22 cellular contexts compared by ENCODE assay signal in the genomic region with DNA sequence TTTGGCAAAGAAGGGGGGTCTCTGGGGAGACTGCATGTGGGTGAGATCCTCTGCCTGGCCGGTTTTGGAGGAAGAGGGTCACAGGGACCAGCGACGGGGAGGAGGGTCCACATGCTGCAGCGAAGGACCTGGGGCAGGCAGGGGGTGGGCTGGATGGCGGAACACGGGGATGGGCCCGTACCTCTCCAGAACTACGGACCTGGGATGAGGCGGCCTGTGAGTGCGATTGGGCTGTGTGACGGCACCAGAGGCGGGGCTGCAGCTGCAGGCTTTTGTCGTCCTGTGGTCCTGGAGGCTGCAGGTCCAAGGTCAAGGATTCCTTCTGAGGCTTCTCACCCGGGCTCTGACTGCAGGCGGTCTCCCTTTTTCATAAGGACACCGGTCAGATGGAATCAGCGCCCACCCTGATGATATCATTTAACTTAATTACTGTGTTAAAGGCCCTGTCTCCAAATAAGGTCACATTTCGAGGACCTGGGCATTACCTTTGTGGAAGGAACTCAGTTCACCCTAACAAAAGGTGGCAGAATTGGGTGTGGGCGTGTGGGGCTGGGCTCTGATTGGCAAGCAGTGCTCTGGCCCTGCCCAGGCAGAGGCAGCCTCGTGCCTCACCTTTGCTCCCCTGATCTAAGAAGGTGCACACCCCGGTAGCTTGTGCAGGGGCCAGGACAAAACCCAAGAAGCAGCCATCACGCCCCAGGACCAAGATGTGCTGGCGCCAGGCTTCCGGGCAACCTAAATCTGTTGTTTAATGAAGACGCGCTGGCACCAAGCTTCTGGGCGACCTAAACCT.
"Had no signal": no experiment of that assay in that cellular context is flagged by ENCODE, and none has a peak within 500 bp of the region (broad histone marks: within the 10 kb centered on the region; RNA-seq: fewer than 3 reads in every experiment).

No MANE protein-coding gene starts in this region.

- H3K9me3 ChIP-seq: ovary, testis, transverse colon had no signal

- H3K4me3 Mint-ChIP-seq: activated naive CD4-positive, alpha-beta T cell treated with anti-CD3 and anti-CD28 coated beads, Interleukin-2, amount 10 ng/mL, durations not matched to agents 7 days and 5 days; effector memory CD8-positive, alpha-beta T cell; nephron had no signal

- H3K4me2 ChIP-seq: smooth muscle cell had no signal

- H3K9me3 Mint-ChIP-seq: effector memory CD8-positive, alpha-beta T cell; nephron had no signal

- H3K4me1 ChIP-seq: left lung had no signal

- H3K27ac Mint-ChIP-seq: activated naive CD4-positive, alpha-beta T cell treated with anti-CD3 and anti-CD28 coated beads, Interleukin-2, amount 10 ng/mL, durations not matched to agents 7 days and 5 days; effector memory CD8-positive, alpha-beta T cell; nephron; progenitor cell of endocrine pancreas had no signal

- H3K36me3 ChIP-seq: brain microvascular endothelial cell, ovary had no signal

- H3K27ac ChIP-seq: brain microvascular endothelial cell, left lung, ovary, sigmoid colon, testis, transverse colon had no signal

- ATAC-seq: effector memory CD8-positive, alpha-beta T cell; left lung; stimulated activated naive CD8-positive, alpha-beta T cell treated with anti-CD3 and anti-CD28 coated beads, Interleukin-15, Interleukin-2, amounts not matched to agents 100 U/mL and 50 U/mL, for 24 hours had no signal

- DNase-seq: activated CD4-positive, alpha-beta T cell treated with anti-CD3 and anti-CD28 coated beads for 4 hours; activated CD4-positive, alpha-beta T cell treated with anti-CD3 and anti-CD28 coated beads, Interleukin-2, amount 50 U/mL, for 48 hours; activated CD4-positive, CD25-positive, alpha-beta regulatory T cell; activated CD8-positive, alpha-beta memory T cell treated with anti-CD3 and anti-CD28 coated beads for 24 hours; activated gamma-delta T cell; activated naive CD4-positive, alpha-beta T cell treated with anti-CD3 and anti-CD28 coated beads, Interleukin-2, amount 10 ng/mL, durations not matched to agents 7 days and 5 days; amniotic stem cell; brain microvascular endothelial cell; cortex of kidney; effector memory CD8-positive, alpha-beta T cell; head of caudate nucleus; hippocampal formation; ovary; sigmoid colon; stimulated activated CD4-positive, alpha-beta T cell treated with anti-CD3 and anti-CD28 coated beads, Interleukin-1b, Interleukin-23, amount 100 ng/mL, for 48 hours; stimulated activated naive CD8-positive, alpha-beta T cell treated with anti-CD3 and anti-CD28 coated beads, Interleukin-15, Interleukin-2, amounts not matched to agents 100 U/mL and 50 U/mL, for 24 hours; testis; transverse colon had no signal

- H3K27me3 Mint-ChIP-seq: effector memory CD8-positive, alpha-beta T cell; progenitor cell of endocrine pancreas had no signal

- H3K27me3 ChIP-seq: brain microvascular endothelial cell, left lung, ovary, sigmoid colon, testis, transverse colon had no signal

- H3K4me3 ChIP-seq: left lung, ovary, sigmoid colon, smooth muscle cell, testis, transverse colon had no signal
